ENCODE assay signal across 8 cellular contexts in genomic region chr16:84228321-84228838, GRCh38. TPM values are rescaled to one million over a fixed set of nuclear protein-coding genes. Genes with fewer than 3 reads are reported as not detected.
DNase-seq lines count a peak whose midpoint lies in the region; ATAC-seq lines count a peak whose summit lies in the region.

No MANE protein-coding gene starts in this region.

- DNase-seq in H4 (ENCODE audit: low spot score) (peak; percentile 94), SW 1271 (lab: John Stamatoyannopoulos, UW) (peak; percentile 48 to 82), Right ventricle myocardium superior (peak; percentile 89), skeletal muscle cell (ENCODE audit: low read depth) (peak; percentile 82), cerebellar nuclear complex (lab: John Stamatoyannopoulos, UW) (no peak), T-helper 2 cell (no peak)
- DNase-seq in stimulated activated naive CD4-positive, alpha-beta T cell (lab: John Stamatoyannopoulos, UW) = no peak
- no peak for DNase-seq in activated naive CD4-positive, alpha-beta T cell (lab: John Stamatoyannopoulos, UW)

- ATAC-seq in Right ventricle myocardium superior (ENCODE audit: poor library complexity) = peak; percentile 94

- H3K4me3 ChIP-seq in skeletal muscle cell (ENCODE audit: low read depth, low read length) = no peak overlapping the region

- intact Hi-C loops in Right ventricle myocardium superior (cut with DNase I) = no loop called here

RNA-seq across cellular contexts. Expression of gene KCNG4, which starts 11.4 kb away (rescaled TPM):
- not detected in 2 replicates for total RNA-seq in H4 (2014; rRNA removed; shearing (Covaris generic))
- not detected for total RNA-seq in Right ventricle myocardium superior

RNA-seq across cellular contexts. Expression of gene ADAD2, which starts 37.4 kb away (rescaled TPM):
- not detected in 2 replicates for total RNA-seq in H4 (2014; rRNA removed; shearing (Covaris generic))
- 0.65 TPM for total RNA-seq in Right ventricle myocardium superior

RNA-seq across cellular contexts. Expression of gene TAF1C, which starts 41.5 kb away (rescaled TPM):
- total RNA-seq in H4 (2014; rRNA removed; shearing (Covaris generic)) = 8.1 and 18.4 TPM in 2 replicates
- 29.3 TPM for total RNA-seq in Right ventricle myocardium superior

Comparison
In these comparisons a context has a peak if more than half of its experiments do, and no peak if none do; other contexts are left out.
1. DNase-seq: peak in H4 (single experiment), SW 1271 (2 of 2), Right ventricle myocardium superior (single experiment) and skeletal muscle cell (single experiment); none in stimulated activated naive CD4-positive, alpha-beta T cell (0 of 6), cerebellar nuclear complex (0 of 2), activated naive CD4-positive, alpha-beta T cell (0 of 4) and T-helper 2 cell (0 of 5).